Comparison of ENCODE assay signal across 1 cellular context in genomic region chr20:51888186-51888790, GRCh38.
TF ChIP-seq lines count a peak whose summit lies in the region.

No MANE protein-coding gene starts in this region.

TF ChIP-seq in GM23338, 12 proteins besides CTCF, POLR2A, EP300 and RAD21 (continued from another document):
- no peak for TF ChIP-seq ZNF462 (CRISPR knock-in tag; IDR thresholded peaks at IDR 0.05)
- no peak for TF ChIP-seq REST (IDR thresholded peaks at IDR 0.05; ENCODE audit: unreplicated experiment)
- no peak for TF ChIP-seq STAT1 (IDR thresholded peaks at IDR 0.05; ENCODE audit: unreplicated experiment)
- no peak for TF ChIP-seq POLR2AphosphoS5 (IDR thresholded peaks at IDR 0.05; ENCODE audit: low read depth)
- no peak for TF ChIP-seq CREB1 (CRISPR knock-in tag; IDR thresholded peaks at IDR 0.05; ENCODE audit: low read depth)
- TF ChIP-seq ZNF331 (CRISPR knock-in tag; IDR thresholded peaks at IDR 0.05; ENCODE audit: low read depth), result no peak
- no peak for TF ChIP-seq NANOG (IDR thresholded peaks at IDR 0.05; ENCODE audit: borderline replicate concordance)
- no peak for TF ChIP-seq ZNF114 (CRISPR knock-in tag; IDR thresholded peaks at IDR 0.05)
- no peak for TF ChIP-seq EZH2 (IDR thresholded peaks at IDR 0.05; ENCODE audit: low read depth, unreplicated experiment)
- TF ChIP-seq JUNB (IDR thresholded peaks at IDR 0.05; ENCODE audit: unreplicated experiment), result no peak
- TF ChIP-seq ETS1 (IDR thresholded peaks at IDR 0.05), result no peak
